Comparison of ENCODE assay signal across 8 cellular contexts in the genomic region with DNA sequence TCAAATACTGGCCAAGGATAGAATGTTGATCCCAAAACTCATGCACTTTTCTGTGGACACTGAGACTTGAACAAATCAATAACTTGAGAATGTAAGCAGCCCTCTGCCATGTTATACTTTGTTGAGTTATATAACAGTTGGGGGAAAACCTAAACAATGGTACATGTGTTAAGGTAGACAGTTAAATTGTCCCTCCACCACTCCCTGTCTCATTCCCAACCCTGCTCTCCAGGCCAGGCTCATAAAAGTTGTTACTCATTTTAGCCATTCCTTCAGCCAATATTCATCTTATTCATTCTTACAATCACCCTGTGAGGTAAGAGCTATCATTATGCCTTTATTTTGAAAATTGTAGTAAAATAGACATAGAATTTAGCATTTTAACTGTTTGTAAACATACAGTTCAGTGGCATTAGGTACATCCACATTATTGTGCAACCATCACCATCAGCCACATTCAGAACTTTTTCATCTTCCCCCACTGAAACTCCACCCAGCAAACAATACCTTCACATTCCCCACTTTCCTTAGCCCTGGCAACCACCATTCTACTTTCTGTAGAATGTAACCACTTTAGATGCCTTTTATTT. TPM values are rescaled to one million over a fixed set of nuclear protein-coding genes. Genes with fewer than 3 reads are reported as not detected.
DNase-seq lines count a peak whose midpoint lies in the region; ATAC-seq, FAIRE-seq and TF ChIP-seq lines count a peak whose summit lies in the region.

No MANE protein-coding gene starts in this region.

- no peaks in the 10 kb centered on the region for H3K27me3 Mint-ChIP-seq in CD4-positive, alpha-beta T cell

- H3K9me3 ChIP-seq in CD4-positive, alpha-beta T cell (ENCODE audit: control insufficient read depth, low read length) = no peaks in the 10 kb centered on the region

- H3K9me3 Mint-ChIP-seq in CD4-positive, alpha-beta T cell = no peaks in the 10 kb centered on the region

- TF ChIP-seq CTCF in CD4-positive, alpha-beta T cell (IDR thresholded peaks at IDR 0.05) = no peak
- no peak for TF ChIP-seq CTCF in epithelial cell of esophagus (IDR thresholded peaks at IDR 0.05; ENCODE audit: insufficient read depth, low read depth, low read length, missing control alignments)

- H3K27ac Mint-ChIP-seq in CD4-positive, alpha-beta T cell = peak overlapping the region; percentile 64

- POLR2A ChIA-PET in CD4-positive, alpha-beta T cell (lab: Charles Lee) = interaction anchor here (0.6 to 2.0 kb wide), 3 partner anchors 11 to 43 kb away, joined by 3 to 9 read pairs (median 4); no protein-coding TSS in a partner anchor

- CTCF ChIA-PET in CD4-positive, alpha-beta T cell (lab: Charles Lee) = no interaction called here

- no peak overlapping the region for H3K4me3 Mint-ChIP-seq in CD4-positive, alpha-beta T cell

- H3K27ac ChIP-seq in CD4-positive, alpha-beta T cell (ENCODE audit: low read depth, low read length) = no peak overlapping the region
- peak overlapping the region; percentile 92 for H3K27ac ChIP-seq in rectal smooth muscle tissue (ENCODE audit: low read depth, low read length)

- H3K9ac ChIP-seq in rectal smooth muscle tissue (ENCODE audit: low read length) = peak overlapping the region; percentile 0

- H3K27me3 ChIP-seq in CD4-positive, alpha-beta T cell (ENCODE audit: control insufficient read depth, insufficient read depth, low read length) = no peaks in the 10 kb centered on the region
- H3K27me3 ChIP-seq in rectal smooth muscle tissue (ENCODE audit: control insufficient read depth, insufficient read depth, low read length) = no peaks in the 10 kb centered on the region

- H3K4me1 ChIP-seq in rectal smooth muscle tissue (ENCODE audit: control insufficient read depth, insufficient read depth, low read length) = peaks cover 35% of the 10 kb centered on the region

- ATAC-seq in CD4-positive, alpha-beta T cell (ENCODE audit: poor library complexity) = no peak
- no peak for ATAC-seq in GM21529 (IDR thresholded peaks at IDR 0.05; ENCODE audit: unreplicated experiment)

- H3K36me3 Mint-ChIP-seq in CD4-positive, alpha-beta T cell (ENCODE audit: low read depth) = no peaks in the 10 kb centered on the region

- no peak for FAIRE-seq in RCC 7860 (lab: Jason Lieb, UNC)

- H3K36me3 ChIP-seq in rectal smooth muscle tissue (ENCODE audit: control insufficient read depth, insufficient read depth, low read length) = no peaks in the 10 kb centered on the region

- DNase-seq in CD4-positive, alpha-beta T cell = no peak
- DNase-seq in RCC 7860 (ENCODE audit: low spot score) (peak; percentile 21), epithelial cell of esophagus (ENCODE audit: low read depth) (peak; percentile 40), C1 segment of cervical spinal cord (lab: John Stamatoyannopoulos, UW) (no peak), T-helper 2 cell (no peak), HuH-7.5 (ENCODE audit: low spot score) (no peak)

- H3K4me1 Mint-ChIP-seq in CD4-positive, alpha-beta T cell (ENCODE audit: low read depth) = peaks cover 65% of the 10 kb centered on the region

- intact Hi-C loops in CD4-positive, alpha-beta T cell (cut with DNase I, micrococcal nuclease) = no loop called here

- H3K4me3 ChIP-seq in epithelial cell of esophagus (ENCODE audit: low read length) (no peak overlapping the region), rectal smooth muscle tissue (ENCODE audit: low read length) (peak overlapping the region; percentile 0)

RNA-seq across cellular contexts. Expression of a gene that starts 38.2 kb away (rescaled TPM):
- total RNA-seq in CD4-positive, alpha-beta T cell = 1 to 10 TPM; 5.7 to 5.8 TPM

RNA-seq across cellular contexts. Expression of a gene that starts 40.0 kb away (rescaled TPM):
- total RNA-seq in CD4-positive, alpha-beta T cell = 10 to 100 TPM; 31.6 TPM

Comparison
In these comparisons a context has a peak if more than half of its experiments do, and no peak if none do; other contexts are left out.
1. DNase-seq: peak in RCC 7860 (single experiment) and epithelial cell of esophagus (single experiment); none in CD4-positive, alpha-beta T cell (0 of 10), C1 segment of cervical spinal cord (0 of 14), T-helper 2 cell (0 of 5) and HuH-7.5 (single experiment).